ENCODE assay signal across 8 cellular contexts in genomic region chr16:67393111-67393789, GRCh38. TPM values are rescaled to one million over a fixed set of nuclear protein-coding genes. Genes with fewer than 3 reads are reported as not detected.
DNase-seq lines count a peak whose midpoint lies in the region; ATAC-seq and TF ChIP-seq lines count a peak whose summit lies in the region.

Gene TPPP3 (minus strand): TSS chr16:67393498. CDS start chr16:67391111, 2,387 bp downstream.

- peaks cover 53% of the 10 kb centered on the region for H3K27me3 Mint-ChIP-seq in neural crest cell (ENCODE audit: low read depth)

- H3K36me3 ChIP-seq in adipocyte (ENCODE audit: control insufficient read depth, insufficient read depth, low read length, severe bottlenecking): no peaks in the 10 kb centered on the region
- H3K36me3 ChIP-seq in tibial nerve: no peaks in the 10 kb centered on the region

- intact Hi-C loops in head of caudate nucleus (cut with DNase I): no loop called here

- DNase-seq in GM10266 (ENCODE audit: extremely low spot score) (peak; percentile 76), NCI-H524 (lab: John Stamatoyannopoulos, UW) (peak; percentile 87 to 91), adipocyte (ENCODE audit: low read depth) (peak; percentile 90), head of caudate nucleus (peak; percentile 76 to 95 (median 89)), neural crest cell (ENCODE audit: low read depth, low spot score) (peak; percentile 82), tibial nerve (ENCODE audit: low spot score in 2 of 2) (peak; percentile 77 to 78)

- H3K4me1 Mint-ChIP-seq in neural crest cell: peaks cover 32% of the 10 kb centered on the region

- no peaks in the 10 kb centered on the region for H3K27me3 ChIP-seq in adipocyte (replicated peaks; ENCODE audit: control insufficient read depth, insufficient read depth, low read length)
- H3K27me3 ChIP-seq in tibial nerve: no peaks in the 10 kb centered on the region

- peak within 1 kb of the TSS; percentile 59 for H3K4me3 ChIP-seq in adipocyte (ENCODE audit: low read length)
- peak within 1 kb of the TSS; percentile 14 to 50 (median 31) for H3K4me3 ChIP-seq in tibial nerve

- WGBS in tibial nerve, 2 donors: 8% methylated on average over 28 of the region's 56 CpGs; no CpG with 5 or more reads in 1 of the 2 donors

- H3K4me1 ChIP-seq in adipocyte (ENCODE audit: control insufficient read depth, insufficient read depth, low read length) (peaks cover 25% of the 10 kb centered on the region), tibial nerve (peaks cover 0 to 90% (median 54%) of the 10 kb centered on the region in 4 donors)

- H3K36me3 Mint-ChIP-seq in neural crest cell (ENCODE audit: low read depth): no peaks in the 10 kb centered on the region

- TF ChIP-seq EP300 in tibial nerve (IDR thresholded peaks at IDR 0.05): peak; percentile 17 to 53

- H3K9ac ChIP-seq in adipocyte (ENCODE audit: low read length): no peak within 1 kb of the TSS

- TF ChIP-seq POLR2A in tibial nerve (IDR thresholded peaks at IDR 0.05): peak in 1 of 2 donors; percentile 15

- H3K27ac ChIP-seq in tibial nerve: peak within 1 kb of the TSS; percentile 33 to 86 (median 80)

- ATAC-seq in HG02870 (IDR thresholded peaks at IDR 0.05; ENCODE audit: unreplicated experiment) (no peak), GM19397 (IDR thresholded peaks at IDR 0.05; ENCODE audit: unreplicated experiment) (no peak)

- TF ChIP-seq CTCF in GM10266 (IDR thresholded peaks at IDR 0.05; ENCODE audit: control insufficient read depth, insufficient read depth, low read depth, missing control alignments): peak; percentile 20
- TF ChIP-seq CTCF in neural crest cell (conservative IDR thresholded peaks at IDR 0.05): peak; percentile 73
- TF ChIP-seq CTCF in tibial nerve (IDR thresholded peaks at IDR 0.05): peak; percentile 45 to 84 (median 83)

- H3K4me3 Mint-ChIP-seq in neural crest cell: peak within 1 kb of the TSS; percentile 79

- H3K27ac Mint-ChIP-seq in neural crest cell (ENCODE audit: unreplicated experiment): no peak within 1 kb of the TSS

- no peaks in the 10 kb centered on the region for H3K9me3 Mint-ChIP-seq in neural crest cell

- H3K9me3 ChIP-seq in adipocyte (ENCODE audit: control insufficient read depth, low read length): no peaks in the 10 kb centered on the region
- no peaks in the 10 kb centered on the region for H3K9me3 ChIP-seq in tibial nerve

RNA-seq across cellular contexts. Expression of gene TPPP3, which starts in this region (rescaled TPM):
- 3.4 and 4.7 TPM in 2 replicates for total RNA-seq in neural crest cell
- 10 to 100 TPM in 2 of 4 donors, 1 to 10 TPM in 2; 5.7 to 13.6 (median 9.9) TPM for total RNA-seq in tibial nerve

Comparison
In these comparisons a context has a peak if more than half of its experiments do, and no peak if none do; other contexts are left out.
1. CTCF ChIP-seq: peak in every context shown above with its lines; median percentile 83 in tibial nerve; 73 in neural crest cell; 20 in GM10266.